ENCODE assay signal across 8 cellular contexts in genomic region chr5:74641014-74641777, GRCh38. TPM values are rescaled to one million over a fixed set of nuclear protein-coding genes. Genes with fewer than 3 reads are reported as not detected.
DNase-seq lines count a peak whose midpoint lies in the region; ATAC-seq and TF ChIP-seq lines count a peak whose summit lies in the region.

No MANE protein-coding gene starts in this region.

- peaks cover 3 to 38% (median 14%) of the 10 kb centered on the region in 4 donors for H3K4me1 ChIP-seq in transverse colon

- H3K27ac ChIP-seq in transverse colon = peak overlapping the region; percentile 90 to 93 (median 92)

- no peak for TF ChIP-seq POLR2A in transverse colon (IDR thresholded peaks at IDR 0.05)

- peak overlapping the region; percentile 88 to 97 for H3K4me3 Mint-ChIP-seq in activated T-cell treated with anti-CD3 and anti-CD28 coated beads, Interleukin-2, amount 50 U/mL, for 72 hours
- peak overlapping the region; percentile 80 to 96 (median 92) for H3K4me3 Mint-ChIP-seq in naive thymus-derived CD8-positive, alpha-beta T cell

- peak; percentile 8 for ATAC-seq in HG02973 (IDR thresholded peaks at IDR 0.05; ENCODE audit: unreplicated experiment)
- ATAC-seq in activated T-cell treated with anti-CD3 and anti-CD28 coated beads, Interleukin-2, amount 50 U/mL, for 72 hours (replicated peaks in 1 of 2) = peak; percentile 31 to 32
- ATAC-seq in naive thymus-derived CD8-positive, alpha-beta T cell = peak; percentile 19 to 26

- no peaks in the 10 kb centered on the region for H3K36me3 Mint-ChIP-seq in activated T-cell treated with anti-CD3 and anti-CD28 coated beads, Interleukin-2, amount 50 U/mL, for 72 hours (ENCODE audit: insufficient read depth in 2 of 2)
- H3K36me3 Mint-ChIP-seq in naive thymus-derived CD8-positive, alpha-beta T cell = no peaks in the 10 kb centered on the region

- DNase-seq in A172 (ENCODE audit: low spot score) (peak; percentile 89), GM13976 (ENCODE audit: low spot score) (peak; percentile 46), NCI-H748 (lab: John Stamatoyannopoulos, UW; ENCODE audit: unreplicated experiment) (peak; percentile 96), fibroblast of the conjunctiva (ENCODE audit: low read depth) (peak; percentile 61), transverse colon (peak; percentile 93)
- DNase-seq in activated T-cell treated with anti-CD3 and anti-CD28 coated beads, Interleukin-2, amount 50 U/mL, for 72 hours = peak; percentile 45 to 50
- peak in 5 of 10 donors; percentile 2 to 54 (median 16) for DNase-seq in naive thymus-derived CD8-positive, alpha-beta T cell

- peaks cover 50% of the 10 kb centered on the region for H3K4me1 Mint-ChIP-seq in activated T-cell treated with anti-CD3 and anti-CD28 coated beads, Interleukin-2, amount 50 U/mL, for 72 hours (ENCODE audit: low read depth)
- H3K4me1 Mint-ChIP-seq in naive thymus-derived CD8-positive, alpha-beta T cell = peaks cover 20 to 39% (median 28%) of the 10 kb centered on the region in 4 donors

- peaks cover 83% of the 10 kb centered on the region for H3K27me3 Mint-ChIP-seq in activated T-cell treated with anti-CD3 and anti-CD28 coated beads, Interleukin-2, amount 50 U/mL, for 72 hours (ENCODE audit: low read depth)
- peaks cover 12 to 32% (median 28%) of the 10 kb centered on the region in 5 donors for H3K27me3 Mint-ChIP-seq in naive thymus-derived CD8-positive, alpha-beta T cell

- TF ChIP-seq CTCF in GM13976 (IDR thresholded peaks at IDR 0.05; ENCODE audit: borderline replicate concordance, control extremely low read depth, extremely low read depth, insufficient read depth, missing control alignments) (no peak), transverse colon (IDR thresholded peaks at IDR 0.05) (no peak)

- no peaks in the 10 kb centered on the region for H3K9me3 ChIP-seq in transverse colon

- intact Hi-C loops in transverse colon (cut with DNase I; ENCODE audit: low total_unique reads) = loop anchor here (5.0 kb wide), 1 partner anchor 604 kb away; no protein-coding TSS in a partner anchor

- no peaks in the 10 kb centered on the region for H3K9me3 Mint-ChIP-seq in activated T-cell treated with anti-CD3 and anti-CD28 coated beads, Interleukin-2, amount 50 U/mL, for 72 hours
- H3K9me3 Mint-ChIP-seq in naive thymus-derived CD8-positive, alpha-beta T cell = no peaks in the 10 kb centered on the region

- POLR2A ChIA-PET in naive thymus-derived CD8-positive, alpha-beta T cell (lab: Charles Lee) = no interaction called here

- in situ Hi-C loops in GM13976 (cut with MboI; ENCODE audit: low sequenced_read_pairs, unreplicated experiment) = loop anchor here (10.0 kb wide), 1 partner anchor 596 kb away; no protein-coding TSS in a partner anchor
- in situ Hi-C loops in transverse colon (cut with MboI; ENCODE audit: low pct_ligation_motif_present in 1 of 4, low pct_unique_long_range_greater_than_20kb in 1 of 4, low sequenced_read_pairs in 3 of 4) = loop anchor here (10.0 to 25.0 kb wide), 7 partner anchors 229 to 1046 kb away; no protein-coding TSS in a partner anchor

- H3K36me3 ChIP-seq in transverse colon = no peaks in the 10 kb centered on the region

- TF ChIP-seq EP300 in transverse colon (IDR thresholded peaks at IDR 0.05; ENCODE audit: low read depth) = no peak

- 1 to 2% methylated on average over 8 to 42 of the region's 42 CpGs for WGBS in transverse colon (ENCODE audit: low coverage in 1 of 2), 2 donors

- H3K4me3 ChIP-seq in transverse colon = peak overlapping the region; percentile 50 to 74 (median 56)

- no peak overlapping the region for H3K27ac Mint-ChIP-seq in activated T-cell treated with anti-CD3 and anti-CD28 coated beads, Interleukin-2, amount 50 U/mL, for 72 hours
- H3K27ac Mint-ChIP-seq in naive thymus-derived CD8-positive, alpha-beta T cell = peak overlapping the region in 3 of 10 donors; percentile 60 to 96 (median 75)

- H3K27me3 ChIP-seq in transverse colon = no peaks in the 10 kb centered on the region

RNA-seq across cellular contexts. Expression of gene ENC1, which starts 0.7 kb away (rescaled TPM):
- total RNA-seq in A172 (2014; rRNA removed; shearing (Covaris generic)) = 26.2 and 28.3 TPM in 2 replicates
- 1 to 10 TPM in 1 of 2 donors, under 1 TPM in 1; 0.60 to 1.9 TPM for total RNA-seq in activated T-cell treated with anti-CD3 and anti-CD28 coated beads, Interleukin-2, amount 50 U/mL, for 72 hours
- under 1 TPM; 0.65 to 0.91 TPM for total RNA-seq in naive thymus-derived CD8-positive, alpha-beta T cell
- 1 to 10 TPM in 1 of 3 donors, under 1 TPM in 1, not detected in 1; 0.05 to 6.4 TPM for polyA plus RNA-seq in naive thymus-derived CD8-positive, alpha-beta T cell
- 10 to 100 TPM; 14.9 to 26.9 (median 22.0) TPM for total RNA-seq in transverse colon

RNA-seq across cellular contexts. Expression of gene HEXB, which starts 43.8 kb away (rescaled TPM):
- total RNA-seq in A172 (2014; rRNA removed; shearing (Covaris generic)) = 438 and 450 TPM in 2 replicates
- total RNA-seq in activated T-cell treated with anti-CD3 and anti-CD28 coated beads, Interleukin-2, amount 50 U/mL, for 72 hours = 10 to 100 TPM; 44.5 to 45.8 TPM
- 10 to 100 TPM; 48.9 to 51.0 TPM for total RNA-seq in naive thymus-derived CD8-positive, alpha-beta T cell
- 100 to 1,000 TPM in 1 of 3 donors, 10 to 100 TPM in 2; 64.5 to 120 (median 73.6) TPM for polyA plus RNA-seq in naive thymus-derived CD8-positive, alpha-beta T cell
- total RNA-seq in transverse colon = 100 to 1,000 TPM; 143 to 235 (median 168) TPM
